In genomic region chr1:228664399-228664914, GRCh38 we compare ENCODE assay signal across 1 cellular context.
TF ChIP-seq lines count a peak whose summit lies in the region.

No MANE protein-coding gene starts in this region.

TF ChIP-seq in WTC11, 78 proteins besides CTCF, POLR2A, EP300 and RAD21 (continued from another document):
- TF ChIP-seq CREM (CRISPR knock-in tag; IDR thresholded peaks at IDR 0.05) (no peak), NFE2L1 (CRISPR knock-in tag; IDR thresholded peaks at IDR 0.05) (no peak), PREB (CRISPR knock-in tag; IDR thresholded peaks at IDR 0.05; ENCODE audit: borderline replicate concordance) (no peak), KAT7 (CRISPR knock-in tag; IDR thresholded peaks at IDR 0.05; ENCODE audit: borderline replicate concordance) (no peak)
TF ChIP-seq in WTC11: peak in this region for 0.
